ENCODE assay signal across 1 cellular context in genomic region chr4:77065382-77065781, GRCh38.
A peak's percentile ranks its signal among the peaks of the same experiment; 100 is the strongest.
TF ChIP-seq lines count a peak whose summit lies in the region.

No MANE protein-coding gene starts in this region.

TF ChIP-seq in IMR-90, 13 proteins besides CTCF, POLR2A, EP300 and RAD21 (continued from another document):
- TF ChIP-seq USF2 (IDR thresholded peaks at IDR 0.05; ENCODE audit: low read depth, low read length) (no peak), CEBPB (IDR thresholded peaks at IDR 0.05; ENCODE audit: low read depth, low read length) (peak; percentile 69), FOS (IDR thresholded peaks at IDR 0.05; ENCODE audit: low read depth, low read length) (no peak), BHLHE40 (IDR thresholded peaks at IDR 0.05; ENCODE audit: low read depth, low read length) (no peak), SMC3 (IDR thresholded peaks at IDR 0.05; ENCODE audit: low read depth, low read length) (no peak)
